ENCODE assay signal across 8 cellular contexts in genomic region chr22:49930596-49931412, GRCh38. TPM values are rescaled to one million over a fixed set of nuclear protein-coding genes. Genes with fewer than 3 reads are reported as not detected.
DNase-seq lines count a peak whose midpoint lies in the region; TF ChIP-seq lines count a peak whose summit lies in the region.

No MANE protein-coding gene starts in this region.

- no TSS peak for BruUV-seq in mammary epithelial cell (replicated peaks; lab: Mats Ljungman, UMichigan)

- CTCF ChIA-PET in SK-N-SH (lab: Yijun Ruan, JAX) (interaction anchor here (0.7 to 5.2 kb wide), 38 partner anchors 8 to 385 kb away, joined by 3 to 88 read pairs (median 4); partner anchors contain the start of genes ALG12 and CRELD2), mammary epithelial cell (lab: Charles Lee; ENCODE audit: low non-redundant PET) (interaction anchor here (0.6 to 1.5 kb wide), 3 partner anchors 97 to 163 kb away, joined by 3 to 5 read pairs (median 3); no protein-coding TSS in a partner anchor)

- H2AFZ ChIP-seq in Karpas-422 (ENCODE audit: low read length) (no peak overlapping the region), SK-N-SH (ENCODE audit: low read depth) (no peak overlapping the region), mammary epithelial cell (ENCODE audit: low read depth, low read length) (no peak overlapping the region)

- H3K4me2 ChIP-seq in Karpas-422 (ENCODE audit: low read depth, low read length, poor library complexity, severe bottlenecking) (no peak overlapping the region), SK-N-SH (no peak overlapping the region), mammary epithelial cell (ENCODE audit: insufficient read depth, low read depth, low read length) (peak overlapping the region; percentile 0)

- peak; percentile 77 for TF ChIP-seq RAD21 in SK-N-SH (IDR thresholded peaks at IDR 0.05; ENCODE audit: low read length)

- dilution Hi-C loops in mammary epithelial cell (cut with HindIII; ENCODE audit: low sequenced_read_pairs): no loop called here

- WGBS in SK-N-SH (ENCODE audit: low lambda C conversion rate): 67% methylated on average over 7 of the region's 14 CpGs
- WGBS in mammary epithelial cell (ENCODE audit: low coverage, missing lambda C conversion rate): 36% methylated on average over 10 of the region's 14 CpGs
- WGBS in stomach, 5 donors: 32 to 48% (median 39%) methylated on average over 9 to 14 of the region's 14 CpGs

- intact Hi-C loops in mammary epithelial cell (cut with micrococcal nuclease): loop anchor here (1.0 to 5.0 kb wide), 5 partner anchors 29 to 691 kb away; partner anchors contain the start of gene PIM3
- intact Hi-C loops in stomach (cut with DNase I; ENCODE audit: low total_unique reads): no loop called here

- H3F3A ChIP-seq in SK-N-SH (replicated peaks; ENCODE audit: insufficient read depth): no peaks in the 10 kb centered on the region

- TF ChIP-seq EP300 in SK-N-SH (IDR thresholded peaks at IDR 0.05; ENCODE audit: borderline replicate concordance in 1 of 2, low read depth in 1 of 2, low read length in 1 of 2): no peak
- TF ChIP-seq EP300 in stomach (IDR thresholded peaks at IDR 0.05): no peak

- TF ChIP-seq POLR2A in stomach (IDR thresholded peaks at IDR 0.05): no peak

- H3K27ac ChIP-seq in Karpas-422 (ENCODE audit: low read length) (no peak overlapping the region), SK-N-SH (ENCODE audit: low read depth in 2 of 2, low read length in 1 of 2) (no peak overlapping the region), mammary epithelial cell (ENCODE audit: insufficient read depth, low read depth, low read length) (no peak overlapping the region), stomach (peak overlapping the region; percentile 37 to 99 (median 94))

- H3K9me3 ChIP-seq in Karpas-422 (ENCODE audit: low read length) (no peaks in the 10 kb centered on the region), SK-N-SH (no peaks in the 10 kb centered on the region), mammary epithelial cell (replicated peaks; ENCODE audit: insufficient read depth, low read length) (no peaks in the 10 kb centered on the region), stomach (no peaks in the 10 kb centered on the region)

- POLR2A ChIA-PET in SK-N-SH (lab: Yijun Ruan, JAX): interaction anchor here (0.6 to 1.3 kb wide), 3 partner anchors 97 to 223 kb away, joined by 3 read pairs; no protein-coding TSS in a partner anchor

- in situ Hi-C loops in mammary epithelial cell (cut with MboI; ENCODE audit: low sequenced_read_pairs in 2 of 2): loop anchor here (5.0 to 25.0 kb wide), 2 partner anchors 101 to 281 kb away; partner anchors contain the start of gene SELENOO (in 1 of the 2)

- H4K20me1 ChIP-seq in Karpas-422 (ENCODE audit: insufficient read depth, low read depth, low read length): peaks cover 7% of the 10 kb centered on the region; the same call in 1 of the 2 replicates
- H4K20me1 ChIP-seq in SK-N-SH (ENCODE audit: insufficient read depth): no peaks in the 10 kb centered on the region
- no peaks in the 10 kb centered on the region for H4K20me1 ChIP-seq in mammary epithelial cell (ENCODE audit: insufficient read depth, low read length)

- no peak overlapping the region for H3K9ac ChIP-seq in Karpas-422 (ENCODE audit: low read length)
- no peak overlapping the region for H3K9ac ChIP-seq in SK-N-SH
- H3K9ac ChIP-seq in mammary epithelial cell (ENCODE audit: insufficient read depth, low read length): no peak overlapping the region

- no peak overlapping the region for H3K4me3 ChIP-seq in Karpas-422 (ENCODE audit: low read length)
- no peak overlapping the region for H3K4me3 ChIP-seq in SK-N-SH (ENCODE audit: low read depth in 2 of 2, low read length in 1 of 2)
- H3K4me3 ChIP-seq in mammary epithelial cell (replicated peaks in 1 of 3; ENCODE audit: insufficient read depth in 1 of 3, low read depth in 2 of 3, low read length in 3 of 3): no peak overlapping the region
- no peak overlapping the region for H3K4me3 ChIP-seq in stomach

- H3K79me2 ChIP-seq in Karpas-422 (ENCODE audit: low read length) (no peaks in the 10 kb centered on the region), SK-N-SH (ENCODE audit: insufficient read depth) (no peaks in the 10 kb centered on the region), mammary epithelial cell (ENCODE audit: insufficient read depth, low read length) (no peaks in the 10 kb centered on the region)

- DNase-seq in stimulated activated CD4-positive, alpha-beta T cell treated with anti-CD3 and anti-CD28 coated beads, Interleukin-15, amount 100 ng/mL, for 24 hours: peak; percentile 67
- DNase-seq in stimulated activated CD4-positive, alpha-beta T cell treated with anti-CD3 and anti-CD28 coated beads, Interleukin-12 subunit alpha, Interleukin-12 subunit beta, amount 100 ng/mL, for 4 hours: no peak
- DNase-seq in Karpas-422 (peak; percentile 78), SK-N-SH (peak; percentile 74), mammary epithelial cell (peak; percentile 69), kidney tubule cell (ENCODE audit: low spot score) (peak; percentile 90), stomach (peak; percentile 87), cortex of kidney (lab: John Stamatoyannopoulos, UW) (no peak)

- H3K36me3 ChIP-seq in Karpas-422 (ENCODE audit: insufficient read depth, low read length) (no peaks in the 10 kb centered on the region), SK-N-SH (replicated peaks in 1 of 2; ENCODE audit: control insufficient read depth in 1 of 2, insufficient read depth in 2 of 2, low read length in 1 of 2) (no peaks in the 10 kb centered on the region), mammary epithelial cell (ENCODE audit: insufficient read depth, low read length) (no peaks in the 10 kb centered on the region), stomach (peaks cover 0 to 17% (median 11%) of the 10 kb centered on the region in 4 donors)

- H3K27me3 ChIP-seq in Karpas-422 (ENCODE audit: low read length) (no peaks in the 10 kb centered on the region), SK-N-SH (ENCODE audit: insufficient read depth) (no peaks in the 10 kb centered on the region), mammary epithelial cell (ENCODE audit: insufficient read depth, low read length) (no peaks in the 10 kb centered on the region), stomach (peaks cover 0 to 11% (median 8%) of the 10 kb centered on the region in 3 donors)

- TF ChIP-seq CTCF in SK-N-SH (IDR thresholded peaks at IDR 0.05) (peak; percentile 45), mammary epithelial cell (conservative IDR thresholded peaks at IDR 0.05 in 1 of 2, IDR thresholded peaks at IDR 0.05 in 1 of 2; ENCODE audit: extremely low read depth in 1 of 2, insufficient read depth in 1 of 2, low read depth in 1 of 2, low read length in 2 of 2) (peak; percentile 20 to 73), stomach (IDR thresholded peaks at IDR 0.05) (peak in 5 of 7 experiments; percentile 52 to 90 (median 57))

- no peaks in the 10 kb centered on the region for H3K9me2 ChIP-seq in Karpas-422 (replicated peaks; ENCODE audit: insufficient read depth, low read length)
- no peaks in the 10 kb centered on the region for H3K9me2 ChIP-seq in SK-N-SH

- peaks cover 17% of the 10 kb centered on the region for H3K4me1 ChIP-seq in Karpas-422 (ENCODE audit: low read length)
- peaks cover 0 to 30% of the 10 kb centered on the region in 2 experiments; a peak in 1 of 4 replicates for H3K4me1 ChIP-seq in SK-N-SH (ENCODE audit: control insufficient read depth in 1 of 2, insufficient read depth in 2 of 2, low read depth in 1 of 2, low read length in 1 of 2)
- H3K4me1 ChIP-seq in mammary epithelial cell (ENCODE audit: insufficient read depth, low read length): peaks cover 13% of the 10 kb centered on the region
- peaks cover 49 to 64% (median 56%) of the 10 kb centered on the region in 4 donors for H3K4me1 ChIP-seq in stomach

TF ChIP-seq in SK-N-SH, 30 proteins besides CTCF, POLR2A, EP300 and RAD21:
- TF ChIP-seq FOXJ3 (CRISPR knock-in tag; IDR thresholded peaks at IDR 0.05) (no peak), SMC3 (IDR thresholded peaks at IDR 0.05; ENCODE audit: low read depth, low read length) (peak; percentile 54)
- TF ChIP-seq, protein P1, sequence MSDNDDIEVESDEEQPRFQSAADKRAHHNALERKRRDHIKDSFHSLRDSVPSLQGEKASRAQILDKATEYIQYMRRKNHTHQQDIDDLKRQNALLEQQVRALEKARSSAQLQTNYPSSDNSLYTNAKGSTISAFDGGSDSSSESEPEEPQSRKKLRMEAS (IDR thresholded peaks at IDR 0.05; ENCODE audit: low read depth): no peak

RNA-seq across cellular contexts. Expression of gene CRELD2, which starts 12.4 kb away (rescaled TPM):
- 12.7 and 34.2 TPM in 2 replicates for total RNA-seq in Karpas-422 (2014; rRNA removed; shearing (Covaris generic); ENCODE audit: low replicate concordance)
- polyA plus RNA-seq in SK-N-SH (2012; rRNA removed): 92.5 and 113 TPM in 2 replicates
- 66.3 and 80.8 TPM in 2 replicates for polyA plus RNA-seq in SK-N-SH (2012; cell fraction: cytosol; rRNA removed)
- 104 and 142 TPM in 2 replicates for polyA plus RNA-seq in SK-N-SH (2012; cell fraction: nucleus; rRNA removed)
- total RNA-seq in mammary epithelial cell: 10 to 100 TPM; 26.5 to 51.5 TPM
- 63.8 TPM for polyA plus RNA-seq in mammary epithelial cell
- 22.6 TPM for polyA minus RNA-seq in mammary epithelial cell
- total RNA-seq in stomach: 10 to 100 TPM; 35.4 to 83.0 (median 81.1) TPM
- 10 to 100 TPM; 19.4 to 30.4 (median 29.0) TPM for polyA plus RNA-seq in stomach

RNA-seq across cellular contexts. Expression of gene ALG12, which starts 12.6 kb away (rescaled TPM):
- total RNA-seq in Karpas-422 (2014; rRNA removed; shearing (Covaris generic); ENCODE audit: low replicate concordance): 4.7 and 4.8 TPM in 2 replicates
- polyA plus RNA-seq in SK-N-SH (2012; rRNA removed) (7.5 and 9.9 TPM in 2 replicates), mammary epithelial cell (12.6 TPM), stomach (1 to 10 TPM; 3.8 to 9.2 (median 8.8) TPM)
- polyA plus RNA-seq in SK-N-SH (2012; cell fraction: cytosol; rRNA removed): 6.0 and 8.3 TPM in 2 replicates
- polyA plus RNA-seq in SK-N-SH (2012; cell fraction: nucleus; rRNA removed): 23.2 and 25.7 TPM in 2 replicates
- total RNA-seq in mammary epithelial cell (10 to 100 TPM; 19.0 to 19.9 TPM), stomach (10 to 100 TPM in 2 of 5 donors, 1 to 10 TPM in 3; 2.3 to 30.7 (median 9.4) TPM)
- 3.8 TPM for polyA minus RNA-seq in mammary epithelial cell

RNA-seq across cellular contexts. Expression of gene PIM3, which starts 29.8 kb away (rescaled TPM):
- 15.4 and 41.1 TPM in 2 replicates for total RNA-seq in Karpas-422 (2014; rRNA removed; shearing (Covaris generic); ENCODE audit: low replicate concordance)
- polyA plus RNA-seq in SK-N-SH (2012; rRNA removed) (9.9 and 15.3 TPM in 2 replicates), mammary epithelial cell (11.1 TPM), stomach (10 to 100 TPM; 75.6 to 87.6 (median 81.6) TPM)
- polyA plus RNA-seq in SK-N-SH (2012; cell fraction: cytosol; rRNA removed): 6.3 and 10.1 TPM in 2 replicates
- 22.4 and 23.7 TPM in 2 replicates for polyA plus RNA-seq in SK-N-SH (2012; cell fraction: nucleus; rRNA removed)
- total RNA-seq in mammary epithelial cell (10 to 100 TPM; 26.6 to 68.7 TPM), stomach (100 to 1,000 TPM in 3 of 5 donors, 10 to 100 TPM in 2; 51.9 to 802 (median 298) TPM)
- 6.3 TPM for polyA minus RNA-seq in mammary epithelial cell

Comparison
In these comparisons a context has a peak if more than half of its experiments do, and no peak if none do; other contexts are left out.
1. DNase-seq: peak in stimulated activated CD4-positive, alpha-beta T cell treated with anti-CD3 and anti-CD28 coated beads, Interleukin-15, amount 100 ng/mL, for 24 hours (single experiment), Karpas-422 (single experiment), SK-N-SH (single experiment), mammary epithelial cell (single experiment), kidney tubule cell (single experiment) and stomach (single experiment); none in stimulated activated CD4-positive, alpha-beta T cell treated with anti-CD3 and anti-CD28 coated beads, Interleukin-12 subunit alpha, Interleukin-12 subunit beta, amount 100 ng/mL, for 4 hours (single experiment) and cortex of kidney (single experiment).
2. H3K27ac ChIP-seq: peak in stomach (5 of 5); none in Karpas-422 (single experiment), SK-N-SH (0 of 2) and mammary epithelial cell (single experiment).
3. Peak in every context shown above with its lines, with median percentiles within 50 percentile points of each other: CTCF ChIP-seq.